Comparison of ENCODE assay signal across 1 cellular context in genomic region chr12:132804426-132804861, GRCh38.
TF ChIP-seq lines count a peak whose summit lies in the region.

No MANE protein-coding gene starts in this region.

TF ChIP-seq in HCT116, 20 proteins besides CTCF, POLR2A, EP300 and RAD21 (continued from another document):
- TF ChIP-seq ZNF274 (IDR thresholded peaks at IDR 0.05; ENCODE audit: low read depth, low read length) (no peak), REST (IDR thresholded peaks at IDR 0.05; ENCODE audit: low read depth) (no peak), EZH2 (IDR thresholded peaks at IDR 0.05) (no peak)
